In the genomic region with DNA sequence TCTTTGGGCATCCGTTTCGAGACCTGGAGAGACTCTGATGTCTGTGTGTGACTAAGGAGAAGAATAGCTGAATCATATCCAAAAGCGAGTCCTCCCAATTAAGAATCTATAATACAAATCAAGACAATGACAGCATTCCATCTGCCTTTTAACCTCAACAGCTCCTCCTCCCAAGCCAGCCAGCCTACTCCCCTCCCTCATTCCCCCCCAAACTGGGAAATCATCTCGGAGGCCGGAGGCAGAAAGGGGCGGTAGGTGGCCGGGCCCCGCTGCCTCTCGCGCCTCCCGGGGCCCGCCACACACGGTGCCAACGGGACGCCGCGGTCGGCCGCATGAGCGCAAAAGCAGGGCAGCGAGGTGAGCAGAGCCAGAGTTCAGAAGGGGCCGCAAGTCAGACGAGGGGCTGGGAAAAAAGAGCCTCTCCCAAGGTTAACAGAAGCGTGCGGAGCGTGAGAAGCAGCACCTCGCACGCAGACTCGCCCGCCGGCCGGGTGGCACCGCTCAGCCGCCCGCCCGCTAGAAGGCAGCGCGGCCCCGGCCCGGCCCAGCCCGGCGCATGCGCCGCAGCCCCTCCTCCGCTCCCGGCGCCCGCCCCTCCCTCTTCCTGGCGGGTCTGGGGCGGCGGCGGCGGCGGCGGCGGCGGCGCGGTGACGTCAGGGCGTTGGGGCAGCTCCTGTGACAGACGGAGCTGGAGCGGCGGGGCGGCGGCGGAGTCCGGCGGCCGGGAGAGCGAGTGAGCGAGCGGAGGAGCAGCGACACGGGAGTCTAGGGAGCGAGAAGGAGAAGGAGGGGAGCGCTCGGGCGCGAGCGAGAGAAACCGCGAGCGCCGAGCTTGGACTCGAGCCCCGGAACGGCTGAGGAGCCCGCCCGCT, we compare ENCODE assay signal across 8 cellular contexts. TPM values are rescaled to one million over a fixed set of nuclear protein-coding genes. Genes with fewer than 3 reads are reported as not detected.
DNase-seq lines count a peak whose midpoint lies in the region; ATAC-seq and TF ChIP-seq lines count a peak whose summit lies in the region.

Gene PAFAH1B1, plus strand, starts transcription at position 681 of the 872 bp plus-strand sequence. CDS start 44,635 bp downstream, outside the sequence.

- H3K27me3 ChIP-seq in SJCRH30, result no peaks in the 10 kb centered on the region
- H3K27me3 ChIP-seq in foreskin keratinocyte, result no peaks in the 10 kb centered on the region
- H3K27me3 ChIP-seq in neuron (ENCODE audit: insufficient read depth, low read length), result no peaks in the 10 kb centered on the region
- H3K27me3 ChIP-seq in subcutaneous abdominal adipose tissue (ENCODE audit: control insufficient read depth in 5 of 5, insufficient read depth in 4 of 5, low read length in 5 of 5), result no peaks in the 10 kb centered on the region

- H3K4me3 ChIP-seq in SJCRH30, result peak within 1 kb of the TSS; percentile 99
- peak within 1 kb of the TSS; percentile 91 for H3K4me3 ChIP-seq in neuron (ENCODE audit: low read length)
- H3K4me3 ChIP-seq in subcutaneous abdominal adipose tissue (ENCODE audit: low read depth in 1 of 5, low read length in 5 of 5), result peak within 1 kb of the TSS; percentile 84 to 92 (median 89)

- peak within 1 kb of the TSS; percentile 77 to 94 (median 93) for H3K9ac ChIP-seq in subcutaneous abdominal adipose tissue (ENCODE audit: low read length in 5 of 5)

- ATAC-seq in foreskin keratinocyte, result peak; percentile 87

- H2AFZ ChIP-seq in neuron (ENCODE audit: low read depth, low read length), result peak within 1 kb of the TSS; percentile 83

- H3K36me3 ChIP-seq in SJCRH30 (peaks cover 3% of the 10 kb centered on the region; the same call in 1 of the 2 replicates), neuron (ENCODE audit: insufficient read depth, low read length) (no peaks in the 10 kb centered on the region), subcutaneous abdominal adipose tissue (ENCODE audit: control insufficient read depth in 5 of 5, insufficient read depth in 5 of 5, low read length in 5 of 5) (no peaks in the 10 kb centered on the region)

- H3K27ac ChIP-seq in SJCRH30 (peak within 1 kb of the TSS; percentile 88), foreskin keratinocyte (peak within 1 kb of the TSS; percentile 95), subcutaneous abdominal adipose tissue (ENCODE audit: low read depth, low read length) (peak within 1 kb of the TSS; percentile 96)

- H3K4me1 ChIP-seq in SJCRH30, result no peaks in the 10 kb centered on the region
- H3K4me1 ChIP-seq in foreskin keratinocyte, result peaks cover 20% of the 10 kb centered on the region
- no peaks in the 10 kb centered on the region for H3K4me1 ChIP-seq in neuron (ENCODE audit: insufficient read depth, low read length)
- peaks cover 0 to 41% (median 29%) of the 10 kb centered on the region in 5 donors for H3K4me1 ChIP-seq in subcutaneous abdominal adipose tissue (ENCODE audit: control insufficient read depth in 5 of 5, insufficient read depth in 5 of 5, low read length in 5 of 5)

- no peaks in the 10 kb centered on the region for H3K9me3 ChIP-seq in SJCRH30 (replicated peaks)
- no peaks in the 10 kb centered on the region for H3K9me3 ChIP-seq in neuron (ENCODE audit: low read length)
- no peaks in the 10 kb centered on the region for H3K9me3 ChIP-seq in subcutaneous abdominal adipose tissue (ENCODE audit: control insufficient read depth in 5 of 5, low read length in 5 of 5)

- DNase-seq in ELF-1 (ENCODE audit: low read depth, low spot score) (peak; percentile 93), H4 (ENCODE audit: low spot score) (peak; percentile 65), LoVo (ENCODE audit: low spot score) (peak; percentile 91), SJCRH30 (peak; percentile 84 to 89), foreskin keratinocyte (peak; percentile 47 to 75)
- DNase-seq in activated gamma-delta T cell treated with anti-CD3 and anti-CD28 coated beads, Interleukin-2, amount 50 U/mL, for 16 hours (ENCODE audit: low read depth), result peak; percentile 92

- peak; percentile 47 for TF ChIP-seq CTCF in foreskin keratinocyte (conservative IDR thresholded peaks at IDR 0.05)

RNA-seq across cellular contexts. Expression of gene PAFAH1B1, which starts in this region (rescaled TPM):
- total RNA-seq in H4 (2014; rRNA removed; shearing (Covaris generic)), result 49.1 and 57.1 TPM in 2 replicates
- 49.6 and 60.6 TPM in 2 replicates for total RNA-seq in SJCRH30 (2014; rRNA removed; shearing (Covaris generic))
- total RNA-seq in foreskin keratinocyte, result 116 and 136 TPM in 2 replicates
- 82.2 and 87.9 TPM in 2 replicates for polyA plus RNA-seq in foreskin keratinocyte

Comparison
In these comparisons a context has a peak if more than half of its experiments do, and no peak if none do; other contexts are left out.
1. Peak in every context shown above with its lines: DNase-seq, ATAC-seq, H3K4me3 ChIP-seq and H3K27ac ChIP-seq.